ENCODE assay signal across 2 cellular contexts in the genomic region with DNA sequence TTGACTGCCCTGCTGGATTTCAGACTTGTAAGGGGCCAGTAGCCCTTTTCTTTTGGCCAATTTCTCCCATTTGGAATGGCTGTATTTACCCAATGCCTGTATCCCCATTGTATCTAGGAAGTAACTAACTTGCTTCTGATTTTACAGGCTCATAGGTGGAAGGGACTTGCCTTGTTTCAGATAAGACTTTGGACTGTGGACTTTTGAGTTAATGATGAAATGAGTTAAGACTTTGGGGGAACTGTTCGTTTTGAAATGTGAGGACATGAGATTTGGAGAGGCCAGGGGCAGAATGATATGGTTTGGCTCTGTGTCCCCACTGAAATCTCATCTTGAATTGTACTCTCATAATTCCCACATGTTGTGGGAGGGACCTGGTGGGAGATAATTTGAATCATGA. TPM values are rescaled to one million over a fixed set of nuclear protein-coding genes. Genes with fewer than 3 reads are reported as not detected.
"Had no signal": no experiment of that assay in that cellular context is flagged by ENCODE, and none has a peak within 500 bp of the region (broad histone marks: within the 10 kb centered on the region; RNA-seq: fewer than 3 reads in every experiment).

No MANE protein-coding gene starts in this region.

RNA-seq across cellular contexts. Expression of a gene that starts 17.6 kb away (rescaled TPM):
- total RNA-seq: SJCRH30, SJSA1 had no signal
